24 cellular contexts compared by ENCODE assay signal in genomic region chr1:224931605-224932004, GRCh38. TPM values are rescaled to one million over a fixed set of nuclear protein-coding genes. Genes with fewer than 3 reads are reported as not detected.
"Had no signal": no experiment of that assay in that cellular context is flagged by ENCODE, and none has a peak within 500 bp of the region (broad histone marks: within the 10 kb centered on the region; RNA-seq: fewer than 3 reads in every experiment).

No MANE protein-coding gene starts in this region.

- H3K36me3 ChIP-seq: adrenal gland, breast epithelium had no signal

- H3K4me3 ChIP-seq: adrenal gland, body of pancreas, breast epithelium had no signal

- DNase-seq: activated CD4-positive, alpha-beta T cell treated with anti-CD3 and anti-CD28 coated beads, Interleukin-2, amount 10 ng/mL, durations not matched to agents 24 days and 14 days; activated CD4-positive, alpha-beta T cell treated with anti-CD3 and anti-CD28 coated beads, Interleukin-2, amount 50 U/mL, for 4 hours; activated CD8-positive, alpha-beta T cell treated with anti-CD3 and anti-CD28 coated beads, Interleukin-2, amount 10 ng/mL, durations not matched to agents 7 days and 5 days; activated gamma-delta T cell; activated naive CD4-positive, alpha-beta T cell treated with Interleukin-2 at 50 U/mL for 16 hours; activated naive CD8-positive, alpha-beta T cell treated with anti-CD3 and anti-CD28 coated beads, Interleukin-2, amount 10 ng/mL, durations not matched to agents 7 days and 5 days; activated T-cell treated with anti-CD3 and anti-CD28 coated beads, Interleukin-2, amount 50 U/mL, for 24 hours; adrenal gland; body of pancreas; NCI-H1105; NCI-H1417 treated with DMSO at 0.1 percent for 48 hours; NCI-H187 treated with DMSO at 0.1 percent for 48 hours; NCI-H2081; NCI-H2171 treated with DMSO at 0.1 percent for 48 hours; NCI-H2227 treated with DMSO at 0.1 percent for 48 hours; NCI-H446 treated with DMSO at 0.1 percent for 48 hours; NCI-H524 treated with DMSO at 0.1 percent for 48 hours; SIG-M5; T1000 had no signal

- ATAC-seq: activated CD8-positive, alpha-beta T cell treated with anti-CD3 and anti-CD28 coated beads, Interleukin-2, amount 10 ng/mL, durations not matched to agents 7 days and 5 days; body of pancreas; Right ventricle myocardium inferior had no signal

- H3K27me3 ChIP-seq: adrenal gland, body of pancreas, breast epithelium had no signal

- H3K36me3 Mint-ChIP-seq: activated naive CD8-positive, alpha-beta T cell treated with anti-CD3 and anti-CD28 coated beads, Interleukin-2, amount 10 ng/mL, durations not matched to agents 7 days and 5 days had no signal

- H3K4me1 Mint-ChIP-seq: activated CD4-positive, alpha-beta T cell treated with anti-CD3 and anti-CD28 coated beads, Interleukin-2, amount 10 ng/mL, durations not matched to agents 24 days and 14 days; activated naive CD4-positive, alpha-beta T cell treated with anti-CD3 and anti-CD28 coated beads, Interleukin-2, amount 50 U/mL, for 24 hours; activated naive CD8-positive, alpha-beta T cell treated with anti-CD3 and anti-CD28 coated beads, Interleukin-2, amount 10 ng/mL, durations not matched to agents 7 days and 5 days had no signal

- H3K4me3 Mint-ChIP-seq: activated CD4-positive, alpha-beta T cell treated with anti-CD3 and anti-CD28 coated beads, Interleukin-2, amount 10 ng/mL, durations not matched to agents 24 days and 14 days; activated CD8-positive, alpha-beta T cell treated with anti-CD3 and anti-CD28 coated beads, Interleukin-2, amount 10 ng/mL, durations not matched to agents 7 days and 5 days; activated naive CD4-positive, alpha-beta T cell treated with anti-CD3 and anti-CD28 coated beads, Interleukin-2, amount 50 U/mL, for 24 hours; activated naive CD8-positive, alpha-beta T cell treated with anti-CD3 and anti-CD28 coated beads, Interleukin-2, amount 10 ng/mL, durations not matched to agents 7 days and 5 days; activated T-cell treated with anti-CD3 and anti-CD28 coated beads, Interleukin-2, amount 50 U/mL, for 24 hours had no signal

- H3K27ac ChIP-seq: adrenal gland, body of pancreas, breast epithelium, RWPE1 had no signal

- H3K4me1 ChIP-seq: breast epithelium had no signal

- H3K27ac Mint-ChIP-seq: activated CD4-positive, alpha-beta T cell treated with anti-CD3 and anti-CD28 coated beads, Interleukin-2, amount 10 ng/mL, durations not matched to agents 24 days and 14 days; activated CD8-positive, alpha-beta T cell treated with anti-CD3 and anti-CD28 coated beads, Interleukin-2, amount 10 ng/mL, durations not matched to agents 7 days and 5 days; activated naive CD4-positive, alpha-beta T cell treated with anti-CD3 and anti-CD28 coated beads, Interleukin-2, amount 50 U/mL, for 24 hours; activated naive CD8-positive, alpha-beta T cell treated with anti-CD3 and anti-CD28 coated beads, Interleukin-2, amount 10 ng/mL, durations not matched to agents 7 days and 5 days; activated T-cell treated with anti-CD3 and anti-CD28 coated beads, Interleukin-2, amount 50 U/mL, for 24 hours; activated T-helper 2 cell treated with anti-CD3 and anti-CD28 coated beads, Interferon-gamma antibody, Interleukin-2, Interleukin-4, amounts not matched to agents 10 μg/mL and 5 μg/mL and 100 μg/mL, durations not matched to agents 14 hours and 24 hours and 36 hours had no signal

RNA-seq across cellular contexts. Expression of gene DNAH14, which starts 2.1 kb away (rescaled TPM):
- total RNA-seq: activated CD4-positive, alpha-beta T cell treated with anti-CD3 and anti-CD28 coated beads, Interleukin-2, amount 10 ng/mL, durations not matched to agents 24 days and 14 days; activated CD8-positive, alpha-beta T cell treated with anti-CD3 and anti-CD28 coated beads, Interleukin-2, amount 10 ng/mL, durations not matched to agents 7 days and 5 days; activated naive CD8-positive, alpha-beta T cell treated with anti-CD3 and anti-CD28 coated beads, Interleukin-2, amount 10 ng/mL, durations not matched to agents 7 days and 5 days had no signal
